1 cellular context compared by ENCODE assay signal in the genomic region with DNA sequence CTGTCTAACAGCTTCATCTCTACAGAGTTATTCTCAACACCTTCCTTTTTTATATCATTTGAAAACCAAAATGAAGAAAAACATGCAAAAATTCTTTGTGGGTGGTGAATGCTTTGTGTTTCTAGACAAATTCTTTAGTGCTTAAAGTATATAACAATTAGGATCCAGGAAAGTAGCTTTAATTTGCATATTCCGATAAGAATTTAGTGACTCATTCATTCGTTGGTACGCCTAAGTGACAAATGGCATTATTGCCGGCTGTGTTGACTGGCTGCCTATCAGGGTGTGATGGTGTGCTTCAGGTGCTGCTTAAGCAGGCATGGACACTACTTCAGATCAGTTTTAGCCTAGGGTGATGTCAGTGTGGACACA.
TF ChIP-seq lines count a peak whose summit lies in the region.

No MANE protein-coding gene starts in this region.

TF ChIP-seq in HCT116, 20 proteins besides CTCF, POLR2A, EP300 and RAD21 (continued from another document):
- TF ChIP-seq SIN3A (IDR thresholded peaks at IDR 0.05; ENCODE audit: low read depth) = no peak
